ENCODE assay signal across 1 cellular context in the genomic region with DNA sequence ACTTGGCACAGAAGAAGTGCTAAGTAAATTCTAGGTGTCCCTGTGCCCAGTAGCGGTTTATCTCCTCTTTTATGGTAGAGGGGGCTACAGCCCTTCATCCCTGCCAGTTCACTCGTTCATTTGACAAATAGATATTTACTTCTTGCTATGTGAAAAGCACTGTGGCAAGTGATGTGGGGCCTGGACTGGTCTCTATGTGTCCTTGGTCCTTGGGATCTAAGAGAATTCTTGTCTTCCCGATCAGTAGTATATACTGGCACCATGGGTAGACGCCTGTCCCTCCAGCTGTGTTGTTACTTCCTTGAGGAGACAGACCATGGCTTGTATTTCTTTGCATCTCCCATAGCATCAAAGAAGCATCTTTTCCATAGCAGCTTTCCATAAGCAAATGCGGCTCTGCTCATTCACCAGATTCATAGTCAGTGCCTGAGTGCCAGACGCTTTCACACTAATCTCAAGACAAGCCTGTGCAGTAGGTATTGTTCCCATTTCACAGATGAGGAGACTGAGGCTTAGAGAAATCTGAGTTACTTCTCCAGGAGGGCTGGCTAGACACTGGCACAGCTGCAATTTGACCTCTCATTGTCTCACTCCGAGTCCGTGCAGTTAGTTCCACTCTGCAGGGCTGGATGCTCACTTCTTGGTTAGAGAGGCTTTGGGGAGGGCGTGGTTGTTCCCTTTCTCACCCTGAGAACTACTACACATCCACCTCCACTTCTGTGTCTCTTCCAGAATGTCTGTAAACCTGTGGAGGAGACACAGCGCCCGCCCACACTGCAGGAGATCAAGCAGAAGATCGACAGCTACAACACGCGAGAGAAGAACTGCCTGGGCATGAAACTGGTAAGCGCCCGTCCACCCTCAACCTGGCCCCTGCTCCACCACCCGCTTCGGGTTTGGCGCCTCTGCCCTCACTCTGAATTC.
TF ChIP-seq lines count a peak whose summit lies in the region.

No MANE protein-coding gene starts in this region.

TF ChIP-seq in HepG2, 621 proteins besides CTCF, POLR2A, EP300 and RAD21:
- TF ChIP-seq, protein P1, sequence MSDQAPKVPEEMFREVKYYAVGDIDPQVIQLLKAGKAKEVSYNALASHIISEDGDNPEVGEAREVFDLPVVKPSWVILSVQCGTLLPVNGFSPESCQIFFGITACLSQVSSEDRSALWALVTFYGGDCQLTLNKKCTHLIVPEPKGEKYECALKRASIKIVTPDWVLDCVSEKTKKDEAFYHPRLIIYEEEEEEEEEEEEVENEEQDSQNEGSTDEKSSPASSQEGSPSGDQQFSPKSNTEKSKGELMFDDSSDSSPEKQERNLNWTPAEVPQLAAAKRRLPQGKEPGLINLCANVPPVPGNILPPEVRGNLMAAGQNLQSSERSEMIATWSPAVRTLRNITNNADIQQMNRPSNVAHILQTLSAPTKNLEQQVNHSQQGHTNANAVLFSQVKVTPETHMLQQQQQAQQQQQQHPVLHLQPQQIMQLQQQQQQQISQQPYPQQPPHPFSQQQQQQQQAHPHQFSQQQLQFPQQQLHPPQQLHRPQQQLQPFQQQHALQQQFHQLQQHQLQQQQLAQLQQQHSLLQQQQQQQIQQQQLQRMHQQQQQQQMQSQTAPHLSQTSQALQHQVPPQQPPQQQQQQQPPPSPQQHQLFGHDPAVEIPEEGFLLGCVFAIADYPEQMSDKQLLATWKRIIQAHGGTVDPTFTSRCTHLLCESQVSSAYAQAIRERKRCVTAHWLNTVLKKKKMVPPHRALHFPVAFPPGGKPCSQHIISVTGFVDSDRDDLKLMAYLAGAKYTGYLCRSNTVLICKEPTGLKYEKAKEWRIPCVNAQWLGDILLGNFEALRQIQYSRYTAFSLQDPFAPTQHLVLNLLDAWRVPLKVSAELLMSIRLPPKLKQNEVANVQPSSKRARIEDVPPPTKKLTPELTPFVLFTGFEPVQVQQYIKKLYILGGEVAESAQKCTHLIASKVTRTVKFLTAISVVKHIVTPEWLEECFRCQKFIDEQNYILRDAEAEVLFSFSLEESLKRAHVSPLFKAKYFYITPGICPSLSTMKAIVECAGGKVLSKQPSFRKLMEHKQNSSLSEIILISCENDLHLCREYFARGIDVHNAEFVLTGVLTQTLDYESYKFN (CRISPR knock-in tag; conservative IDR thresholded peaks at IDR 0.05), result no peak
- TF ChIP-seq HES4 (CRISPR knock-in tag; IDR thresholded peaks at IDR 0.05; ENCODE audit: borderline replicate concordance), result no peak
- peak; percentile 75 for TF ChIP-seq ZNF629 (CRISPR knock-in tag; conservative IDR thresholded peaks at IDR 0.05)
- no peak for TF ChIP-seq ZNF136 (CRISPR knock-in tag; IDR thresholded peaks at IDR 0.05; ENCODE audit: low read depth)
- TF ChIP-seq FOXA3 (CRISPR knock-in tag; IDR thresholded peaks at IDR 0.05), result no peak
- no peak for TF ChIP-seq ZFP36 (IDR thresholded peaks at IDR 0.05; ENCODE audit: borderline replicate concordance, low read depth, low read length, partially characterized antibody)
